ENCODE assay signal across 12 cellular contexts in genomic region chr10:69361303-69361614, GRCh38. TPM values are rescaled to one million over a fixed set of nuclear protein-coding genes. Genes with fewer than 3 reads are reported as not detected.
DNase-seq lines count a peak whose midpoint lies in the region; ATAC-seq and TF ChIP-seq lines count a peak whose summit lies in the region.
"Had no signal": no experiment of that assay in that cellular context is flagged by ENCODE, and none has a peak within 500 bp of the region (broad histone marks: within the 10 kb centered on the region; RNA-seq: fewer than 3 reads in every experiment).

No MANE protein-coding gene starts in this region.

- 93% methylated on average over 2 of the region's 2 CpGs for WGBS in mammary epithelial cell (ENCODE audit: low coverage, missing lambda C conversion rate)

- H3K9me3 Mint-ChIP-seq in activated T-cell treated with anti-CD3 and anti-CD28 coated beads, Interleukin-2, amount 50 U/mL, for 24 hours = no peaks in the 10 kb centered on the region
- H3K9me3 Mint-ChIP-seq in activated T-cell treated with anti-CD3 and anti-CD28 coated beads, Interleukin-2, amount 50 U/mL, for 72 hours = no peaks in the 10 kb centered on the region
- H3K9me3 Mint-ChIP-seq: stimulated activated naive CD8-positive, alpha-beta T cell treated with anti-CD3 and anti-CD28 coated beads, Interleukin-15, amount 100 ng/mL, for 72 hours had no signal

- in situ Hi-C loops in mammary epithelial cell (cut with MboI; ENCODE audit: low sequenced_read_pairs in 2 of 2) = no loop called here

- H3K4me1 ChIP-seq in mammary epithelial cell (ENCODE audit: insufficient read depth, low read length) (peaks cover 43% of the 10 kb centered on the region), lower lobe of right lung (peaks cover 57% of the 10 kb centered on the region), upper lobe of right lung (peaks cover 39% of the 10 kb centered on the region)

- H3K4me1 Mint-ChIP-seq in activated T-cell treated with anti-CD3 and anti-CD28 coated beads, Interleukin-2, amount 50 U/mL, for 24 hours (ENCODE audit: low read depth) = peaks cover 62% of the 10 kb centered on the region
- peaks cover 51% of the 10 kb centered on the region for H3K4me1 Mint-ChIP-seq in activated T-cell treated with anti-CD3 and anti-CD28 coated beads, Interleukin-2, amount 50 U/mL, for 72 hours (ENCODE audit: low read depth)

- dilution Hi-C loops in mammary epithelial cell (cut with HindIII; ENCODE audit: low sequenced_read_pairs) = no loop called here

- no peak overlapping the region for H3K9ac ChIP-seq in mammary epithelial cell (ENCODE audit: insufficient read depth, low read length)

- peaks cover 77% of the 10 kb centered on the region for H3K79me2 ChIP-seq in mammary epithelial cell (ENCODE audit: insufficient read depth, low read length)

- H3K4me3 ChIP-seq in mammary epithelial cell (replicated peaks in 1 of 3; ENCODE audit: insufficient read depth in 1 of 3, low read depth in 2 of 3, low read length in 3 of 3) (no peak overlapping the region), lower lobe of right lung (no peak overlapping the region), upper lobe of right lung (no peak overlapping the region)

- no peak overlapping the region for H3K4me3 Mint-ChIP-seq in activated T-cell treated with anti-CD3 and anti-CD28 coated beads, Interleukin-2, amount 50 U/mL, for 24 hours
- H3K4me3 Mint-ChIP-seq in activated T-cell treated with anti-CD3 and anti-CD28 coated beads, Interleukin-2, amount 50 U/mL, for 72 hours = no peak overlapping the region
- H3K4me3 Mint-ChIP-seq: stimulated activated naive CD8-positive, alpha-beta T cell treated with anti-CD3 and anti-CD28 coated beads, Interleukin-15, amount 100 ng/mL, for 72 hours had no signal

- peak overlapping the region; percentile 50 for H3K27ac Mint-ChIP-seq in activated T-cell treated with anti-CD3 and anti-CD28 coated beads, Interleukin-2, amount 50 U/mL, for 24 hours
- no peak overlapping the region for H3K27ac Mint-ChIP-seq in activated T-cell treated with anti-CD3 and anti-CD28 coated beads, Interleukin-2, amount 50 U/mL, for 72 hours
- H3K27ac Mint-ChIP-seq: stimulated activated naive CD8-positive, alpha-beta T cell treated with anti-CD3 and anti-CD28 coated beads, Interleukin-15, amount 100 ng/mL, for 72 hours had no signal

- peak overlapping the region; percentile 41 for H3K4me2 ChIP-seq in mammary epithelial cell (ENCODE audit: insufficient read depth, low read depth, low read length)

- H3K27me3 Mint-ChIP-seq in activated T-cell treated with anti-CD3 and anti-CD28 coated beads, Interleukin-2, amount 50 U/mL, for 24 hours = no peaks in the 10 kb centered on the region
- no peaks in the 10 kb centered on the region for H3K27me3 Mint-ChIP-seq in activated T-cell treated with anti-CD3 and anti-CD28 coated beads, Interleukin-2, amount 50 U/mL, for 72 hours (ENCODE audit: low read depth)
- H3K27me3 Mint-ChIP-seq: stimulated activated naive CD8-positive, alpha-beta T cell treated with anti-CD3 and anti-CD28 coated beads, Interleukin-15, amount 100 ng/mL, for 72 hours had no signal

- H3K36me3 ChIP-seq in mammary epithelial cell (ENCODE audit: insufficient read depth, low read length) (peaks cover 17% of the 10 kb centered on the region), lower lobe of right lung (peaks cover 47% of the 10 kb centered on the region), upper lobe of right lung (peaks cover 25% of the 10 kb centered on the region)

- H3K27ac ChIP-seq in mammary epithelial cell (ENCODE audit: insufficient read depth, low read depth, low read length) (no peak overlapping the region), lower lobe of right lung (peak overlapping the region; percentile 74), upper lobe of right lung (peak overlapping the region; percentile 80)

- H3K27me3 ChIP-seq in mammary epithelial cell (ENCODE audit: insufficient read depth, low read length) (no peaks in the 10 kb centered on the region), lower lobe of right lung (ENCODE audit: low read depth) (no peaks in the 10 kb centered on the region), upper lobe of right lung (no peaks in the 10 kb centered on the region)

- intact Hi-C loops in mammary epithelial cell (cut with micrococcal nuclease) (loop anchor here (1.0 kb wide), 1 partner anchor 42 kb away; no protein-coding TSS in a partner anchor), lower lobe of right lung (cut with DNase I) (no loop called here), upper lobe of right lung (cut with DNase I) (no loop called here)

- no peak for ATAC-seq in activated T-cell treated with anti-CD3 and anti-CD28 coated beads, Interleukin-2, amount 50 U/mL, for 72 hours (replicated peaks in 1 of 2)
- peak in 1 of 2 donors; percentile 11 for ATAC-seq in lower lobe of right lung
- ATAC-seq in upper lobe of right lung = peak; percentile 8
- ATAC-seq: stimulated activated naive CD8-positive, alpha-beta T cell treated with anti-CD3 and anti-CD28 coated beads, Interleukin-15, amount 100 ng/mL, for 72 hours had no signal

- no TSS peak for BruUV-seq in mammary epithelial cell (replicated peaks; lab: Mats Ljungman, UMichigan)

- DNase-seq in activated T-cell treated with anti-CD3 and anti-CD28 coated beads, Interleukin-2, amount 50 U/mL, for 24 hours = no peak
- DNase-seq in activated T-cell treated with anti-CD3 and anti-CD28 coated beads, Interleukin-2, amount 50 U/mL, for 72 hours = no peak
- DNase-seq in mammary epithelial cell = no peak
- no peak for DNase-seq in lower lobe of right lung
- DNase-seq in upper lobe of right lung = no peak
- DNase-seq in foreskin melanocyte = no peak
- no peak for DNase-seq in SIG-M5 (lab: John Stamatoyannopoulos, UW)
- DNase-seq in activated naive CD4-positive, alpha-beta T cell (lab: John Stamatoyannopoulos, UW) = no peak
- DNase-seq: cortex of kidney; GDM1; MV-4-11; stimulated activated naive CD8-positive, alpha-beta T cell treated with anti-CD3 and anti-CD28 coated beads, Interleukin-15, amount 100 ng/mL, for 72 hours had no signal

- H3K9me3 ChIP-seq in mammary epithelial cell (replicated peaks; ENCODE audit: insufficient read depth, low read length) = no peaks in the 10 kb centered on the region
- no peaks in the 10 kb centered on the region for H3K9me3 ChIP-seq in lower lobe of right lung
- H3K9me3 ChIP-seq in upper lobe of right lung = no peaks in the 10 kb centered on the region

- TF ChIP-seq CTCF in mammary epithelial cell (conservative IDR thresholded peaks at IDR 0.05 in 1 of 2, IDR thresholded peaks at IDR 0.05 in 1 of 2; ENCODE audit: extremely low read depth in 1 of 2, insufficient read depth in 1 of 2, low read depth in 1 of 2, low read length in 2 of 2) (no peak), lower lobe of right lung (IDR thresholded peaks at IDR 0.05) (no peak), upper lobe of right lung (IDR thresholded peaks at IDR 0.05) (no peak)

- H2AFZ ChIP-seq in mammary epithelial cell (ENCODE audit: low read depth, low read length) = no peak overlapping the region

- CTCF ChIA-PET in mammary epithelial cell (lab: Charles Lee; ENCODE audit: low non-redundant PET) = no interaction called here

- H3K36me3 Mint-ChIP-seq in activated T-cell treated with anti-CD3 and anti-CD28 coated beads, Interleukin-2, amount 50 U/mL, for 24 hours (ENCODE audit: low read depth) = peaks cover 87% of the 10 kb centered on the region
- peaks cover 3 to 16% of the 10 kb centered on the region in 2 donors for H3K36me3 Mint-ChIP-seq in activated T-cell treated with anti-CD3 and anti-CD28 coated beads, Interleukin-2, amount 50 U/mL, for 72 hours (ENCODE audit: insufficient read depth in 2 of 2)

- no peaks in the 10 kb centered on the region for H4K20me1 ChIP-seq in mammary epithelial cell (ENCODE audit: insufficient read depth, low read length)

RNA-seq across cellular contexts. Expression of gene TACR2, which starts 55.5 kb away (rescaled TPM):
- total RNA-seq in activated T-cell treated with anti-CD3 and anti-CD28 coated beads, Interleukin-2, amount 50 U/mL, for 72 hours = not detected
- total RNA-seq in mammary epithelial cell = not detected
- 0.08 TPM for polyA plus RNA-seq in mammary epithelial cell
- not detected for polyA minus RNA-seq in mammary epithelial cell
- 1.2 TPM for total RNA-seq in lower lobe of right lung
- total RNA-seq in upper lobe of right lung = 0.90 TPM
